ENCODE assay signal across 8 cellular contexts in the genomic region with DNA sequence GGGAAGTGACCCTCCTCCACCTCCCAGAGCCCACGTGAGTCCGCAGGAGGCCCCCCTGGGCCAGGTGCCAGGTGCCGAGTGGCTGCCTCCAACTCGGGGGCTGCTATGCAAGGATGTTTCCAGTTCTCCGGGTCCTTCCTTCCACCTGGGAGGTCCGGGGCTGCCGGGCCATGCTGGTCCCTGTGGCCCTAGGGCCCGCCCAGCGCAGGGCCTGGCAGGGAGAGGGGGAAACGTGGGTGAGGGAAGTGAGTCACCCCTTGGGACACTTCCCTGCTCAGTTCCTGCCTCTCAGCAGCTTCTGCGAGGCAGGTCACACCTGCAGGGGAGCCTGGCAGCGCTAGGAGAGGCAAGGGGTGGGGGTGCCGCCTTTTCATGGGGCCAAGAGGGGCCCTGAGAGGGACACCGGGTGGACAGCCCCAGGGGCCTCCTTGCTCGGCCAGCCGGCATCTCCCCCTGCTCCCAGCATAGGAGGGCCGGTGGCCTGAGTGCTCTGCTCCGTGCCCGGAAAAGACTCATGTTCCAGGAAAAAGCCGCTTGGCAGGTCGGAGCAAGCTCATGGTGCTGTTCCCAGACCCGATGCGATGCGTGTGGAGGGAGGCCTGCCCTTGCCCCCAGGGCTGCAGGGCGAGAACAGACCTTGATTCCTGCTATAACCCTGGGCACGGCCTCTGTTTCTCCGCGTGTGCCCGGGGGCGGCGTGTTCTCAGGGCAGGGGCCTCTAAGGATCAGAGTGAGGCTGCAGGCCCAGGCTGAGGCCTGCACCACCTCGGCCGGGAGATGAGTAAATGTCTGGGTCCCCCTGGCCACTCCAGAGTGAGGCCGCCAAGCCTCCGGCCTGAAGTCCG. TPM values are rescaled to one million over a fixed set of nuclear protein-coding genes. Genes with fewer than 3 reads are reported as not detected.
DNase-seq lines count a peak whose midpoint lies in the region; ATAC-seq, FAIRE-seq and TF ChIP-seq lines count a peak whose summit lies in the region.

No MANE protein-coding gene starts in this region.

- ATAC-seq in K562 (no peak), upper lobe of right lung (peak; percentile 83), HG03045 (IDR thresholded peaks at IDR 0.05; ENCODE audit: unreplicated experiment) (no peak)

- H3K9me3 ChIP-seq in K562 (replicated peaks; ENCODE audit: control insufficient read depth, insufficient read depth, low read depth, low read length) (no peaks in the 10 kb centered on the region), upper lobe of right lung (no peaks in the 10 kb centered on the region)

- H4K20me1 ChIP-seq in K562 (replicated peaks; ENCODE audit: control insufficient read depth, insufficient read depth, low read length) = no peaks in the 10 kb centered on the region

- CTCF ChIA-PET in K562 (lab: Yijun Ruan, JAX; ENCODE audit: low intra/inter-chr PET ratio) = interaction anchor here (5.4 kb wide), 1 partner anchor 109 kb away, joined by 57 read pairs; no protein-coding TSS in a partner anchor

- no peak for TF ChIP-seq CTCF in AG09309 (IDR thresholded peaks at IDR 0.05; ENCODE audit: control insufficient read depth, insufficient read depth, low read depth, low read length, missing control alignments)
- TF ChIP-seq CTCF in K562 (IDR thresholded peaks at IDR 0.05 in 2 of 3, conservative IDR thresholded peaks at IDR 0.05 in 1 of 3; ENCODE audit: insufficient read depth in 2 of 3, low read depth in 1 of 3, low read length in 3 of 3) = no peak
- TF ChIP-seq CTCF in upper lobe of right lung (IDR thresholded peaks at IDR 0.05) = no peak

- WGBS in K562 (ENCODE audit: insufficient coverage, low coverage, missing lambda C conversion rate) = 42% methylated on average over 12 of the region's 36 CpGs

- H3K4me3 ChIP-seq in AG09309 (ENCODE audit: control insufficient read depth, low read depth, low read length) = peak overlapping the region; percentile 20
- no peak overlapping the region for H3K4me3 ChIP-seq in K562
- H3K4me3 ChIP-seq in upper lobe of right lung = peak overlapping the region; percentile 21

- no peak for FAIRE-seq in K562 (lab: Jason Lieb, UNC)

- H3K4me1 ChIP-seq in K562 (replicated peaks in 1 of 2; ENCODE audit: control insufficient read depth in 2 of 2, insufficient read depth in 2 of 2, low read length in 2 of 2) (peaks cover 0 to 51% of the 10 kb centered on the region in 2 experiments; a peak in 2 of 5 replicates), upper lobe of right lung (peaks cover 44% of the 10 kb centered on the region)

- POLR2A ChIA-PET in K562 (lab: Yijun Ruan, JAX) = no interaction called here

- no peak for TF ChIP-seq RAD21 in K562 (CRISPR knock-in tag; conservative IDR thresholded peaks at IDR 0.05 in 1 of 2, IDR thresholded peaks at IDR 0.05 in 1 of 2)

- no peak overlapping the region; a peak in 1 of 4 replicates for H3K9ac ChIP-seq in K562 (ENCODE audit: insufficient read depth in 1 of 2, low read depth in 2 of 2, low read length in 2 of 2)

- no peak overlapping the region for H3K4me2 ChIP-seq in K562 (ENCODE audit: insufficient read depth, low read length)

- TF ChIP-seq EP300 in K562 (IDR thresholded peaks at IDR 0.05; ENCODE audit: low read length) = no peak

- H3K79me2 ChIP-seq in K562 (ENCODE audit: control insufficient read depth, insufficient read depth, low read length) = no peaks in the 10 kb centered on the region

- intact Hi-C loops in K562 (cut with micrococcal nuclease) (no loop called here), upper lobe of right lung (cut with DNase I) (loop anchor here (10.0 kb wide), 1 partner anchor 68 kb away; no protein-coding TSS in a partner anchor)

- H3K27ac ChIP-seq in K562 (ENCODE audit: extremely low read depth, low read depth, low read length) (no peak overlapping the region), upper lobe of right lung (peak overlapping the region; percentile 94)

- no peaks in the 10 kb centered on the region for H3K9me1 ChIP-seq in K562 (ENCODE audit: control insufficient read depth, insufficient read depth, low read length)

- H3K36me3 ChIP-seq in K562 (ENCODE audit: control insufficient read depth, insufficient read depth, low read length) = no peaks in the 10 kb centered on the region
- H3K36me3 ChIP-seq in upper lobe of right lung = no peaks in the 10 kb centered on the region

- BruUV-seq in K562 (replicated peaks; lab: Mats Ljungman, UMichigan) = no TSS peak

- no peak overlapping the region; the same call in 1 of the 2 replicates for H2AFZ ChIP-seq in K562 (ENCODE audit: low read depth, low read length)

- DNase-seq in AG09309 (ENCODE audit: low read depth) (no peak), LHCN-M2 (ENCODE audit: low read depth) (peak; percentile 77), K562 (ENCODE audit: extremely low read depth in 1 of 4, low spot score in 3 of 4) (no peak), left kidney (ENCODE audit: low read depth, low spot score) (peak; percentile 47), upper lobe of right lung (peak; percentile 88), NCI-H187 treated with DMSO at 0.1 percent for 48 hours (lab: John Stamatoyannopoulos, UW) (no peak), hippocampal formation (lab: John Stamatoyannopoulos, UW) (no peak)

- no peaks in the 10 kb centered on the region for H3K27me3 ChIP-seq in K562 (ENCODE audit: control insufficient read depth in 2 of 2, insufficient read depth in 2 of 2, low read length in 2 of 2)
- H3K27me3 ChIP-seq in upper lobe of right lung = no peaks in the 10 kb centered on the region

- in situ Hi-C loops in K562 (cut with MboI) = loop anchor here (5.0 to 25.0 kb wide), 2 partner anchors 110 to 305 kb away; no protein-coding TSS in a partner anchor

- no peak for TF ChIP-seq POLR2A in K562 (conservative IDR thresholded peaks at IDR 0.05)

TF ChIP-seq in K562, 482 proteins besides CTCF, POLR2A, EP300 and RAD21:
- TF ChIP-seq ZFX (CRISPR knock-in tag; IDR thresholded peaks at IDR 0.05) (peak; percentile 28; the same call in 1 of the 2 replicates), ZNF174 (CRISPR knock-in tag; IDR thresholded peaks at IDR 0.05) (no peak)
- TF ChIP-seq, protein P1, sequence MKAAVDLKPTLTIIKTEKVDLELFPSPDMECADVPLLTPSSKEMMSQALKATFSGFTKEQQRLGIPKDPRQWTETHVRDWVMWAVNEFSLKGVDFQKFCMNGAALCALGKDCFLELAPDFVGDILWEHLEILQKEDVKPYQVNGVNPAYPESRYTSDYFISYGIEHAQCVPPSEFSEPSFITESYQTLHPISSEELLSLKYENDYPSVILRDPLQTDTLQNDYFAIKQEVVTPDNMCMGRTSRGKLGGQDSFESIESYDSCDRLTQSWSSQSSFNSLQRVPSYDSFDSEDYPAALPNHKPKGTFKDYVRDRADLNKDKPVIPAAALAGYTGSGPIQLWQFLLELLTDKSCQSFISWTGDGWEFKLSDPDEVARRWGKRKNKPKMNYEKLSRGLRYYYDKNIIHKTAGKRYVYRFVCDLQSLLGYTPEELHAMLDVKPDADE (conservative IDR thresholded peaks at IDR 0.05; ENCODE audit: control insufficient read depth, low read depth, low read length) = no peak

RNA-seq across cellular contexts. Expression of a gene that starts 30.3 kb away (rescaled TPM):
- 0.13 TPM in 1 of 2 replicates, not detected in the other for total RNA-seq in LHCN-M2 (2014; rRNA removed)
- 0.02 TPM for polyA plus RNA-seq in LHCN-M2 (2012)
- not detected in 2 replicates for total RNA-seq in K562 (2011; cell fraction: chromatin; rRNA removed; ENCODE audit: low replicate concordance)
- not detected in 2 replicates for total RNA-seq in K562 (2011; cell fraction: nucleolus; rRNA removed)
- total RNA-seq in K562 (2011; cell fraction: nucleoplasm; rRNA removed) = not detected in 2 replicates
- not detected in 2 replicates for total RNA-seq in K562 (2014; rRNA removed)
- total RNA-seq in K562 (2014; rRNA removed; fragmentation: Illumina TruSeq; extraction: Trizol) = not detected in 2 replicates
- not detected in 2 replicates for total RNA-seq in K562 (2015; rRNA removed; fragmentation: Illumina TruSeq; extraction: Trizol)
- not detected in 2 replicates for total RNA-seq in K562 (2021)
- polyA plus RNA-seq in K562 (2011; rRNA removed) = not detected in 2 replicates
- polyA plus RNA-seq in K562 (2011; cell fraction: cytosol; rRNA removed) = not detected in 2 replicates
- polyA plus RNA-seq in K562 (2011; cell fraction: nucleus; rRNA removed) = not detected in 2 replicates
- not detected in 2 replicates for polyA plus RNA-seq in K562 (2012)
- polyA plus RNA-seq in K562 (2014; fragmentation: Illumina TruSeq; extraction: Trizol) = not detected in 2 replicates
- polyA plus RNA-seq in K562 (2014; fragmentation: Nextera tagmentation; extraction: Ambion mirVana) = not detected
- polyA plus RNA-seq in K562 (2014; rRNA removed) = not detected in 2 replicates
- polyA minus RNA-seq in K562 (2011; rRNA and poly(A)+ RNA removed) = not detected in 2 replicates
- polyA minus RNA-seq in K562 (2011; cell fraction: cytosol; rRNA and poly(A)+ RNA removed) = not detected in 2 replicates
- polyA minus RNA-seq in K562 (2011; cell fraction: nucleus; rRNA and poly(A)+ RNA removed) = not detected in 2 replicates
- 5.4 TPM for total RNA-seq in upper lobe of right lung

Comparison
In these comparisons a context has a peak if more than half of its experiments do, and no peak if none do; other contexts are left out.
1. DNase-seq: peak in LHCN-M2 (single experiment), left kidney (single experiment) and upper lobe of right lung (single experiment); none in AG09309 (single experiment), K562 (0 of 4), NCI-H187 treated with DMSO at 0.1 percent for 48 hours (single experiment) and hippocampal formation (0 of 2).